In genomic region chr2:225137971-225138370, GRCh38 we compare ENCODE assay signal across 27 cellular contexts.
"Had no signal": no experiment of that assay in that cellular context is flagged by ENCODE, and none has a peak within 500 bp of the region (broad histone marks: within the 10 kb centered on the region; RNA-seq: fewer than 3 reads in every experiment).

No MANE protein-coding gene starts in this region.

- H3K4me3 Mint-ChIP-seq: activated T-helper 1 cell treated with anti-CD3 and anti-CD28 coated beads, Interleukin-12 subunit alpha, Interleukin-12 subunit beta, Interleukin-2, Interleukin-4 antibody, amounts not matched to agents 30 ng/mL and 10 ng/mL and 1 ng/mL, durations not matched to agents 14 hours and 24 hours and 36 hours; immature natural killer cell; naive B cell; neural crest cell; stimulated activated effector memory CD8-positive, alpha-beta T cell treated with anti-CD3 and anti-CD28 coated beads, Interleukin-12 subunit alpha, Interleukin-12 subunit beta, amount 100 ng/mL, for 72 hours had no signal

- DNase-seq: activated CD4-positive, alpha-beta T cell treated with anti-CD3 and anti-CD28 coated beads, Interleukin-2, amount 50 U/mL, for 4 hours; activated gamma-delta T cell treated with Interleukin-2 at 50 U/mL for 16 hours; amniotic stem cell; dermis blood vessel endothelial cell; effector memory CD4-positive, alpha-beta T cell; esophagus squamous epithelium; heart right ventricle; immature natural killer cell; kidney glomerular epithelial cell; left ventricle myocardium inferior; mesenchymal stem cell; mucosa of descending colon; naive B cell; stimulated activated CD4-positive, alpha-beta T cell treated with anti-CD3 and anti-CD28 coated beads, Interleukin-15, amount 100 ng/mL, for 24 hours; stimulated activated CD4-positive, alpha-beta T cell treated with anti-CD3 and anti-CD28 coated beads, Interleukin-4, amount 100 ng/mL, for 1 hour; stomach; T-helper 2 cell; trophoblast cell; WERI-Rb-1 had no signal

- H3K36me3 Mint-ChIP-seq: immature natural killer cell; naive B cell; stimulated activated effector memory CD8-positive, alpha-beta T cell treated with anti-CD3 and anti-CD28 coated beads, Interleukin-12 subunit alpha, Interleukin-12 subunit beta, amount 100 ng/mL, for 72 hours had no signal

- ATAC-seq: activated naive CD4-positive, alpha-beta T cell treated with anti-CD3 and anti-CD28 coated beads, Interleukin-2, amount 50 U/mL, for 72 hours; heart right ventricle; mucosa of descending colon; stimulated activated effector memory CD8-positive, alpha-beta T cell treated with anti-CD3 and anti-CD28 coated beads, Interleukin-12 subunit alpha, Interleukin-12 subunit beta, amount 100 ng/mL, for 72 hours had no signal

- H3K9me3 ChIP-seq: esophagus squamous epithelium, mucosa of descending colon, stomach, vagina had no signal

- H3K27ac ChIP-seq: esophagus squamous epithelium, heart right ventricle, left ventricle myocardium inferior, right atrium auricular region, skin epidermis, stomach, vagina, WERI-Rb-1 had no signal

- H3K4me3 ChIP-seq: esophagus squamous epithelium, heart right ventricle, left ventricle myocardium inferior, mucosa of descending colon, right atrium auricular region, skin epidermis, stomach, vagina had no signal

- H3K27ac Mint-ChIP-seq: activated T-helper 1 cell treated with anti-CD3 and anti-CD28 coated beads, Interleukin-12 subunit alpha, Interleukin-12 subunit beta, Interleukin-2, Interleukin-4 antibody, amounts not matched to agents 30 ng/mL and 10 ng/mL and 1 ng/mL, durations not matched to agents 14 hours and 24 hours and 36 hours; immature natural killer cell; progenitor cell of endocrine pancreas; stimulated activated effector memory CD8-positive, alpha-beta T cell treated with anti-CD3 and anti-CD28 coated beads, Interleukin-12 subunit alpha, Interleukin-12 subunit beta, amount 100 ng/mL, for 72 hours had no signal

- H3K27me3 Mint-ChIP-seq: progenitor cell of endocrine pancreas had no signal

- H3K4me1 ChIP-seq: esophagus squamous epithelium, heart right ventricle, left ventricle myocardium inferior, right atrium auricular region, stomach, vagina had no signal

- H3K9me3 Mint-ChIP-seq: activated T-helper 1 cell treated with anti-CD3 and anti-CD28 coated beads, Interleukin-12 subunit alpha, Interleukin-12 subunit beta, Interleukin-2, Interleukin-4 antibody, amounts not matched to agents 30 ng/mL and 10 ng/mL and 1 ng/mL, durations not matched to agents 14 hours and 24 hours and 36 hours; neural crest cell had no signal

- H3K4me1 Mint-ChIP-seq: immature natural killer cell; naive B cell; neural crest cell; stimulated activated effector memory CD8-positive, alpha-beta T cell treated with anti-CD3 and anti-CD28 coated beads, Interleukin-12 subunit alpha, Interleukin-12 subunit beta, amount 100 ng/mL, for 72 hours had no signal

- H3K36me3 ChIP-seq: esophagus squamous epithelium, heart right ventricle, left ventricle myocardium inferior, right atrium auricular region, stomach, vagina, WERI-Rb-1 had no signal

- H3K27me3 ChIP-seq: esophagus squamous epithelium, heart right ventricle, right atrium auricular region, stomach, vagina had no signal
